13 cellular contexts compared by ENCODE assay signal in the genomic region with DNA sequence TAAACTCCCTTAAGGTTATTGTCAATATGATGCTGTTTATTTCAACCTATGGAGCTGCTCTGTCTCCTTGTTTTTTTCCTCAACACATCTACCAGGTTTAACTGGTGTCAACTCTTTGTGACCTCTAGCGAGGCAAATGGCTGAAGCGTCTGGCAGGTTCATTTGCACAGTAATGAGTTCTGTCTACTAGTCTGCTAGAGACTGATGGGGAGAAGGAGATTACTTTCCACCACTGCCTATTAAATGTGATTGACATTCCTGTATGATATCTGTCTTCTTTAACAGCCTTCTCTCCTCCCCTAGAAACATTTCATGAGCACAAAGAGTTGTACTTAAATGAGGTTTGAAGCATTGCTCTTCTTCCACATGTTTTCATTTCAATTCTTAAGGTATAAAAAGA.
DNase-seq lines count a peak whose midpoint lies in the region; ATAC-seq and TF ChIP-seq lines count a peak whose summit lies in the region.
"Had no signal": no experiment of that assay in that cellular context is flagged by ENCODE, and none has a peak within 500 bp of the region (broad histone marks: within the 10 kb centered on the region; RNA-seq: fewer than 3 reads in every experiment).

No MANE protein-coding gene starts in this region.

- no peak for TF ChIP-seq CTCF in WTC11 (IDR thresholded peaks at IDR 0.05)
- TF ChIP-seq CTCF in nephron progenitor cell (IDR thresholded peaks at IDR 0.05), result no peak

- H3K4me3 Mint-ChIP-seq in WTC11 (no peak overlapping the region), nephron progenitor cell (no peak overlapping the region)
- H3K4me3 Mint-ChIP-seq: H9 had no signal

- POLR2A ChIA-PET in HEK293T (lab: Yijun Ruan, JAX) (no interaction called here), WTC11 (lab: Charles Lee) (no interaction called here)

- H3K9me3 Mint-ChIP-seq in WTC11 (no peaks in the 10 kb centered on the region), nephron progenitor cell (no peaks in the 10 kb centered on the region)
- H3K9me3 Mint-ChIP-seq: H9 had no signal

- H3K4me1 Mint-ChIP-seq in WTC11, result peaks cover 9% of the 10 kb centered on the region
- H3K4me1 Mint-ChIP-seq in nephron progenitor cell, result peaks cover 47% of the 10 kb centered on the region

- DNase-seq in DMS114 treated with DMSO at 0.1 percent for 48 hours (lab: John Stamatoyannopoulos, UW; ENCODE audit: unreplicated experiment) (peak; percentile 79), HEK293T (ENCODE audit: extremely low spot score) (peak; percentile 7), WTC11 (ENCODE audit: low spot score) (no peak), nephron progenitor cell (peak; percentile 12), glomerular visceral epithelial cell (ENCODE audit: extremely low spot score) (no peak), KBM-7 (no peak)
- no peak for DNase-seq in stimulated activated CD4-positive, alpha-beta T cell treated with anti-CD3 and anti-CD28 coated beads, Interleukin-4, amount 100 ng/mL, for 1 hour
- DNase-seq: COR-L47, DMS153, H9, NCI-H187, NCI-H510A treated with DMSO at 0.1 percent for 48 hours, RPMI8226 had no signal

- ATAC-seq in WTC11, result peak; percentile 85

- in situ Hi-C loops in KBM-7 (cut with MboI; ENCODE audit: low pct_unique_long_range_greater_than_20kb, low sequenced_read_pairs), result no loop called here

- H3K27ac Mint-ChIP-seq in WTC11, result no peak overlapping the region
- H3K27ac Mint-ChIP-seq in nephron progenitor cell, result no peak overlapping the region
- H3K27ac Mint-ChIP-seq: H9 had no signal

- CTCF ChIA-PET in HEK293T (lab: Yijun Ruan, JAX) (no interaction called here), WTC11 (lab: Charles Lee) (no interaction called here)

- no peaks in the 10 kb centered on the region for H3K36me3 Mint-ChIP-seq in WTC11
- H3K36me3 Mint-ChIP-seq in nephron progenitor cell (ENCODE audit: low read depth), result no peaks in the 10 kb centered on the region

- H3K27me3 Mint-ChIP-seq in WTC11 (ENCODE audit: low read depth) (no peaks in the 10 kb centered on the region), nephron progenitor cell (ENCODE audit: low read depth, poor library complexity) (no peaks in the 10 kb centered on the region)

TF ChIP-seq in HEK293T, 16 proteins besides CTCF, POLR2A, EP300 and RAD21:
- TF ChIP-seq L3MBTL2 (conservative IDR thresholded peaks at IDR 0.05) (no peak), FOXA1 (IDR thresholded peaks at IDR 0.05) (no peak), CTBP1 (IDR thresholded peaks at IDR 0.05; ENCODE audit: borderline replicate concordance) (no peak)
- TF ChIP-seq, protein P1, sequence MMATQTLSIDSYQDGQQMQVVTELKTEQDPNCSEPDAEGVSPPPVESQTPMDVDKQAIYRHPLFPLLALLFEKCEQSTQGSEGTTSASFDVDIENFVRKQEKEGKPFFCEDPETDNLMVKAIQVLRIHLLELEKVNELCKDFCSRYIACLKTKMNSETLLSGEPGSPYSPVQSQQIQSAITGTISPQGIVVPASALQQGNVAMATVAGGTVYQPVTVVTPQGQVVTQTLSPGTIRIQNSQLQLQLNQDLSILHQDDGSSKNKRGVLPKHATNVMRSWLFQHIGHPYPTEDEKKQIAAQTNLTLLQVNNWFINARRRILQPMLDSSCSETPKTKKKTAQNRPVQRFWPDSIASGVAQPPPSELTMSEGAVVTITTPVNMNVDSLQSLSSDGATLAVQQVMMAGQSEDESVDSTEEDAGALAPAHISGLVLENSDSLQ (IDR thresholded peaks at IDR 0.05), result peak; percentile 85
TF ChIP-seq in HEK293T: peak in this region for 1.

TF ChIP-seq in WTC11, 78 proteins besides CTCF, POLR2A, EP300 and RAD21:
- no peak for TF ChIP-seq OVOL2 (CRISPR knock-in tag; IDR thresholded peaks at IDR 0.05; ENCODE audit: borderline replicate concordance)
- TF ChIP-seq ELF4 (CRISPR knock-in tag; IDR thresholded peaks at IDR 0.05; ENCODE audit: low read depth), result no peak
- TF ChIP-seq ERG (CRISPR knock-in tag; IDR thresholded peaks at IDR 0.05), result no peak
- TF ChIP-seq GABPB1 (CRISPR knock-in tag; IDR thresholded peaks at IDR 0.05), result no peak
- TF ChIP-seq ZNF121 (CRISPR knock-in tag; IDR thresholded peaks at IDR 0.05), result no peak
- no peak for TF ChIP-seq FOXP4 (CRISPR knock-in tag; IDR thresholded peaks at IDR 0.05)

Comparison
In these comparisons a context has a peak if more than half of its experiments do, and no peak if none do; other contexts are left out.
1. DNase-seq: peak in DMS114 treated with DMSO at 0.1 percent for 48 hours (single experiment), HEK293T (single experiment) and nephron progenitor cell (single experiment); none in WTC11 (single experiment), glomerular visceral epithelial cell (single experiment), KBM-7 (single experiment) and stimulated activated CD4-positive, alpha-beta T cell treated with anti-CD3 and anti-CD28 coated beads, Interleukin-4, amount 100 ng/mL, for 1 hour (single experiment).